In the genomic region with DNA sequence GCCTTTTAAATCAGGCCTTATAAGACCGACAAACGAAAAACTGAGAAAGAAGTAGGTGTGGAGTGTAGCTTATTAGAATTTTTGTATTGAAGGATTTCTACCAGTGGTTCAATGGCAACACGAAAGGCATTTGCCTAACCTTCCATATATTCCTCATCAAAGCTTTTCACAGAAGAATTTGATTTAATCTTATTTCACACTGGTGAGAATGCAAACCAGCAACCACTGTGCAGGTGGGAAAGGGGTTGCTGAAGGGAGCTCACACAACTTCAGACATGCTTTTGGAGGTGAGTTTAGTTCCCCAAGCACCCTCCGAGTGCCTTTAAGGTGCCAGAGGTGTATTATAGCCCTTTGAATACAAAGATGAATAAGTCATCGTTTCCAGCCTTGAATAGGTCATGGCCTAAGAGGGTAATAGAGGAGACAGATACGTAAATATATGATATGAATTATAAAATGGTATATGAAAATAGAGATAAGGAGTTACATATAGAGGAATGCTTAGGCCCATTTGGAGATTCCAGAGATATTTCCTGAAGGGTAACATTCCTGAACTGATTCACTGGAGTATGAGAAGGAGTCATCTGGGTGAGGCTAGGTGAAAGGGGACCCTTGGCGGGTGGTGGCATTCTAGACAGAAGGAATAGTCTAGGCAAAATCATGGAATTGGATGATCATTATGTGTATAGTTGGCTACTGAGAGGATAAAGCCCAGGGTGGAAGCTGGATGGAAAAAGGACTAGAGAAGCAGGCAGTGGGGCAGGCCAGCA, we compare ENCODE assay signal across 29 cellular contexts. TPM values are rescaled to one million over a fixed set of nuclear protein-coding genes. Genes with fewer than 3 reads are reported as not detected.
DNase-seq lines count a peak whose midpoint lies in the region; ATAC-seq and TF ChIP-seq lines count a peak whose summit lies in the region.
"Had no signal": no experiment of that assay in that cellular context is flagged by ENCODE, and none has a peak within 500 bp of the region (broad histone marks: within the 10 kb centered on the region; RNA-seq: fewer than 3 reads in every experiment).

No MANE protein-coding gene starts in this region.

- intact Hi-C loops in ascending aorta (cut with DNase I), result loop anchor here (2.0 kb wide), 1 partner anchor 63 kb away; no protein-coding TSS in a partner anchor

- H3K27ac ChIP-seq in BLaER1 (no peak overlapping the region), ascending aorta (peak overlapping the region; percentile 48 to 59), mesenchymal stem cell (ENCODE audit: low read length, poor library complexity, severe bottlenecking) (peak overlapping the region; percentile 29)
- H3K27ac ChIP-seq: cardiac muscle cell, coronary artery, HL-60, left ventricle myocardium inferior, prostate gland, SJCRH30, tibial nerve had no signal

- peak overlapping the region; percentile 29; the same call in 1 of the 2 replicates for H3K4me2 ChIP-seq in BLaER1
- no peak overlapping the region for H3K4me2 ChIP-seq in mesenchymal stem cell (ENCODE audit: low read length, poor library complexity, severe bottlenecking)

- H3K9ac ChIP-seq in BLaER1 (no peak overlapping the region), mesenchymal stem cell (ENCODE audit: low read length) (no peak overlapping the region)

- H3K27me3 ChIP-seq in BLaER1, result no peaks in the 10 kb centered on the region
- no peaks in the 10 kb centered on the region for H3K27me3 ChIP-seq in ascending aorta
- no peaks in the 10 kb centered on the region for H3K27me3 ChIP-seq in mesenchymal stem cell (ENCODE audit: control insufficient read depth in 1 of 2, insufficient read depth in 1 of 2, low read length in 2 of 2)
- H3K27me3 ChIP-seq: cardiac muscle cell, SJCRH30, tibial nerve had no signal

- ATAC-seq in HG02571 (IDR thresholded peaks at IDR 0.05; ENCODE audit: unreplicated experiment), result no peak
- ATAC-seq in activated CD4-positive, CD25-positive, alpha-beta regulatory T cell treated with anti-CD3 and anti-CD28 coated beads, Interleukin-2, amount 50 U/mL, for 24 hours, result no peak
- ATAC-seq: sciatic nerve had no signal

- no peak overlapping the region for H3K4me3 ChIP-seq in BLaER1
- H3K4me3 ChIP-seq in ascending aorta, result no peak overlapping the region
- no peak overlapping the region for H3K4me3 ChIP-seq in mesenchymal stem cell (ENCODE audit: insufficient read depth in 1 of 2, low read depth in 1 of 2, low read length in 2 of 2)
- H3K4me3 ChIP-seq: cardiac muscle cell, coronary artery, left ventricle myocardium inferior, prostate gland, SJCRH30, tibial nerve had no signal

- peaks cover 64% of the 10 kb centered on the region for H3K36me3 ChIP-seq in BLaER1
- H3K36me3 ChIP-seq in ascending aorta, result no peaks in the 10 kb centered on the region
- no peaks in the 10 kb centered on the region for H3K36me3 ChIP-seq in mesenchymal stem cell (ENCODE audit: control insufficient read depth in 1 of 2, insufficient read depth in 2 of 2, low read depth in 1 of 2, low read length in 2 of 2)
- H3K36me3 ChIP-seq: cardiac muscle cell, left ventricle myocardium inferior, prostate gland, SJCRH30, tibial nerve had no signal

- no peaks in the 10 kb centered on the region for H4K20me1 ChIP-seq in BLaER1

- DNase-seq in HT-29 (ENCODE audit: low spot score), result peak; percentile 59
- no peak for DNase-seq in ascending aorta (ENCODE audit: low spot score in 2 of 2)
- no peak for DNase-seq in mesenchymal stem cell
- no peak for DNase-seq in NCI-H1436 (lab: John Stamatoyannopoulos, UW)
- DNase-seq in globus pallidus (ENCODE audit: low spot score), result no peak
- DNase-seq: activated CD4-positive, alpha-beta T cell treated with anti-CD3 and anti-CD28 coated beads, Interleukin-2, amount 50 U/mL, for 4 hours; CD8-positive, alpha-beta memory T cell; DMS 273 treated with DMSO at 0.1 percent for 48 hours; effector memory CD4-positive, alpha-beta T cell; GOT3; left ventricle myocardium inferior; mesendoderm; NCI-H1417 treated with DMSO at 0.1 percent for 48 hours; NCI-H446; NCI-H748 treated with DMSO at 0.1 percent for 48 hours; SJCRH30; stimulated activated CD4-positive, alpha-beta T cell treated with anti-CD3 and anti-CD28 coated beads, Interleukin-12 subunit alpha, Interleukin-12 subunit beta, amount 100 ng/mL, for 4 hours; stimulated activated CD4-positive, alpha-beta T cell treated with anti-CD3 and anti-CD28 coated beads, Interleukin-4, amount 100 ng/mL, for 4 hours had no signal

- H3K4ac ChIP-seq in mesenchymal stem cell (ENCODE audit: low read depth in 1 of 2, low read length in 2 of 2), result no peak overlapping the region

- no peak overlapping the region for H2AFZ ChIP-seq in mesenchymal stem cell (ENCODE audit: low read depth, low read length)

- no peak overlapping the region for H2BK15ac ChIP-seq in mesenchymal stem cell (ENCODE audit: low read depth, poor library complexity, severe bottlenecking)

- no peaks in the 10 kb centered on the region for H3K9me3 ChIP-seq in BLaER1
- H3K9me3 ChIP-seq in ascending aorta, result no peaks in the 10 kb centered on the region
- H3K9me3 ChIP-seq in mesenchymal stem cell (ENCODE audit: control insufficient read depth, low read length), result no peaks in the 10 kb centered on the region
- H3K9me3 ChIP-seq: left ventricle myocardium inferior, prostate gland, SJCRH30, tibial nerve had no signal

- H3K23ac ChIP-seq in mesenchymal stem cell (ENCODE audit: low read length in 2 of 2), result no peak overlapping the region

- H3K18ac ChIP-seq in mesenchymal stem cell (ENCODE audit: low read depth in 1 of 2, low read length in 2 of 2), result peak overlapping the region; percentile 39 to 57

- H3K79me1 ChIP-seq in mesenchymal stem cell (replicated peaks; ENCODE audit: low read length, poor library complexity, severe bottlenecking), result no peaks in the 10 kb centered on the region

- H2AK5ac ChIP-seq in mesenchymal stem cell (ENCODE audit: low read length, severe bottlenecking), result peak overlapping the region; percentile 64

- no peak overlapping the region for H4K8ac ChIP-seq in mesenchymal stem cell (ENCODE audit: low read length)

- H2BK120ac ChIP-seq in mesenchymal stem cell (ENCODE audit: low read depth, low read length), result no peak overlapping the region

- no peak overlapping the region for H2BK5ac ChIP-seq in mesenchymal stem cell (ENCODE audit: low read depth, low read length, poor library complexity, severe bottlenecking)

- H3K4me1 ChIP-seq in BLaER1, result peaks cover 8% of the 10 kb centered on the region
- H3K4me1 ChIP-seq in ascending aorta, result peaks cover 0 to 25% of the 10 kb centered on the region in 2 donors
- peaks cover 8% of the 10 kb centered on the region for H3K4me1 ChIP-seq in mesenchymal stem cell (ENCODE audit: control insufficient read depth, insufficient read depth, low read depth, low read length)
- H3K4me1 ChIP-seq: prostate gland had no signal

- WGBS in mesenchymal stem cell, result 92% methylated on average over 6 of the region's 7 CpGs

- H2BK12ac ChIP-seq in mesenchymal stem cell (ENCODE audit: low read length in 2 of 2), result peak overlapping the region; percentile 73 to 84

- TF ChIP-seq CTCF in ascending aorta (IDR thresholded peaks at IDR 0.05), result no peak

- no peak overlapping the region for H3K14ac ChIP-seq in mesenchymal stem cell (ENCODE audit: low read length in 2 of 2)

- no peak overlapping the region for H4K91ac ChIP-seq in mesenchymal stem cell (ENCODE audit: low read length)

RNA-seq across cellular contexts. Expression of a gene that starts 6.4 kb away (rescaled TPM):
- 0.28 and 0.37 TPM in 2 replicates for total RNA-seq in HT-29 (2014; rRNA removed; shearing (Covaris generic))
- not detected for total RNA-seq in ascending aorta
- 0.54 TPM for polyA plus RNA-seq in mesenchymal stem cell (2013, experiment 1 of 2)
- 0.11 TPM for polyA plus RNA-seq in mesenchymal stem cell (2013, experiment 2 of 2)
- total RNA-seq: cardiac muscle cell, SJCRH30, tibial nerve had no signal
- polyA plus RNA-seq: cardiac muscle cell had no signal

RNA-seq across cellular contexts. Expression of a gene that starts 29.4 kb away (rescaled TPM):
- total RNA-seq in HT-29 (2014; rRNA removed; shearing (Covaris generic)), result 42.2 and 46.1 TPM in 2 replicates
- total RNA-seq in ascending aorta, result 87.1 TPM
- polyA plus RNA-seq in mesenchymal stem cell (2013, experiment 1 of 2), result 46.6 TPM
- 45.6 TPM for polyA plus RNA-seq in mesenchymal stem cell (2013, experiment 2 of 2)

RNA-seq across cellular contexts. Expression of a gene that starts 40.9 kb away (rescaled TPM):
- not detected in 2 replicates for total RNA-seq in HT-29 (2014; rRNA removed; shearing (Covaris generic))
- not detected for total RNA-seq in ascending aorta
- polyA plus RNA-seq in mesenchymal stem cell (2013, experiment 1 of 2), result not detected
- not detected for polyA plus RNA-seq in mesenchymal stem cell (2013, experiment 2 of 2)
- total RNA-seq: cardiac muscle cell; CD8-positive, alpha-beta memory T cell; epithelial cell of proximal tubule; left ventricle myocardium inferior; prostate gland; sciatic nerve; SJCRH30; T-helper 1 cell treated with Interleukin-12 subunit alpha and Interleukin-12 subunit beta and Interleukin-4 antibody, amounts not matched to agents 30 ng/mL and 1 ng/mL, for 36 hours; tibial nerve had no signal
- polyA plus RNA-seq: cardiac muscle cell; CD8-positive, alpha-beta memory T cell had no signal

RNA-seq across cellular contexts. Expression of a gene that starts 46.3 kb away (rescaled TPM):
- total RNA-seq in HT-29 (2014; rRNA removed; shearing (Covaris generic)), result 0.21 and 0.64 TPM in 2 replicates
- total RNA-seq in ascending aorta, result 3,618 TPM
- polyA plus RNA-seq in mesenchymal stem cell (2013, experiment 1 of 2), result 4.0 TPM
- 4.8 TPM for polyA plus RNA-seq in mesenchymal stem cell (2013, experiment 2 of 2)
- total RNA-seq: cardiac muscle cell; CD8-positive, alpha-beta memory T cell had no signal
- polyA plus RNA-seq: CD8-positive, alpha-beta memory T cell had no signal
